In genomic region chr5:36374275-36374862, GRCh38 we compare ENCODE assay signal across 14 cellular contexts.
DNase-seq lines count a peak whose midpoint lies in the region; ATAC-seq and TF ChIP-seq lines count a peak whose summit lies in the region.
"Had no signal": no experiment of that assay in that cellular context is flagged by ENCODE, and none has a peak within 500 bp of the region (broad histone marks: within the 10 kb centered on the region; RNA-seq: fewer than 3 reads in every experiment).

No MANE protein-coding gene starts in this region.

- intact Hi-C loops in sigmoid colon (cut with DNase I), result loop anchor here (5.0 kb wide), 1 partner anchor 37 kb away; no protein-coding TSS in a partner anchor

- no peak for TF ChIP-seq CTCF in RWPE1 (conservative IDR thresholded peaks at IDR 0.05; ENCODE audit: low read depth)
- TF ChIP-seq CTCF in sigmoid colon (IDR thresholded peaks at IDR 0.05), result no peak

- H3K4me1 ChIP-seq in sigmoid colon, result peaks cover 0 to 19% (median 10%) of the 10 kb centered on the region in 4 donors

- H3K36me3 ChIP-seq in sigmoid colon, result no peaks in the 10 kb centered on the region

- no peak for TF ChIP-seq EP300 in sigmoid colon (IDR thresholded peaks at IDR 0.05)

- H3K27ac ChIP-seq in RWPE1 (peak overlapping the region; percentile 75), sigmoid colon (peak overlapping the region in 3 of 4 donors; percentile 10 to 50 (median 42))

- POLR2A ChIA-PET in RWPE1 (lab: Yijun Ruan, JAX; ENCODE audit: low non-redundant PET), result no interaction called here

- no peak for ATAC-seq in esophagus mucosa
- ATAC-seq in HG03342 (IDR thresholded peaks at IDR 0.05; ENCODE audit: unreplicated experiment), result no peak
- ATAC-seq: naive thymus-derived CD8-positive, alpha-beta T cell had no signal

- WGBS in sigmoid colon, 2 donors, result 69 to 84% methylated on average over 3 of the region's 3 CpGs

- peak in 8 of 14 donors; percentile 5 to 55 (median 23) for DNase-seq in C1 segment of cervical spinal cord (lab: John Stamatoyannopoulos, UW)
- DNase-seq in RWPE1 (ENCODE audit: low spot score), result no peak
- DNase-seq in fibroblast of gingiva (ENCODE audit: low read depth), result peak; percentile 83
- DNase-seq in sigmoid colon, result no peak
- DNase-seq in stimulated activated CD4-positive, alpha-beta T cell treated with anti-CD3 and anti-CD28 coated beads, Interleukin-2, amount 100 ng/mL, for 48 hours, result no peak
- DNase-seq in COLO668 (lab: John Stamatoyannopoulos, UW; ENCODE audit: unreplicated experiment), result no peak
- DNase-seq: activated CD4-positive, alpha-beta T cell treated with anti-CD3 and anti-CD28 coated beads, Interleukin-2, amount 50 U/mL, for 4 hours; activated naive CD4-positive, alpha-beta T cell treated with Interleukin-2 at 50 U/mL for 16 hours; effector CD4-positive, alpha-beta T cell; naive thymus-derived CD8-positive, alpha-beta T cell; NCI-H524 treated with DMSO at 0.1 percent for 48 hours; stimulated activated naive CD4-positive, alpha-beta T cell treated with Interleukin-2 at 50 U/mL for 16 hours had no signal

- no peaks in the 10 kb centered on the region for H3K9me3 ChIP-seq in sigmoid colon

- no peak overlapping the region for H3K4me3 ChIP-seq in sigmoid colon

- TF ChIP-seq POLR2A in sigmoid colon (IDR thresholded peaks at IDR 0.05), result no peak

- CTCF ChIA-PET in RWPE1 (lab: Yijun Ruan, JAX), result no interaction called here

- no peaks in the 10 kb centered on the region for H3K27me3 ChIP-seq in sigmoid colon

Comparison
In these comparisons a context has a peak if more than half of its experiments do, and no peak if none do; other contexts are left out.
1. DNase-seq: peak in C1 segment of cervical spinal cord (8 of 14) and fibroblast of gingiva (single experiment); none in RWPE1 (single experiment), sigmoid colon (single experiment), stimulated activated CD4-positive, alpha-beta T cell treated with anti-CD3 and anti-CD28 coated beads, Interleukin-2, amount 100 ng/mL, for 48 hours (0 of 2) and COLO668 (single experiment).